ENCODE assay signal across 8 cellular contexts in genomic region chr2:207624170-207625013, GRCh38. TPM values are rescaled to one million over a fixed set of nuclear protein-coding genes. Genes with fewer than 3 reads are reported as not detected.
DNase-seq lines count a peak whose midpoint lies in the region; ATAC-seq, FAIRE-seq and TF ChIP-seq lines count a peak whose summit lies in the region.

No MANE protein-coding gene starts in this region.

- peaks cover 12% of the 10 kb centered on the region; the same call in 1 of the 2 replicates for H4K20me1 ChIP-seq in GM23338 (replicated peaks; ENCODE audit: insufficient read depth)
- H4K20me1 ChIP-seq in Karpas-422 (ENCODE audit: insufficient read depth, low read depth, low read length): no peaks in the 10 kb centered on the region

- H3K79me2 ChIP-seq in GM23338 (replicated peaks; ENCODE audit: insufficient read depth) (peaks cover 17% of the 10 kb centered on the region), Karpas-422 (ENCODE audit: low read length) (peaks cover 49% of the 10 kb centered on the region)

- H3K4me1 Mint-ChIP-seq in GM23338: peaks cover 9% of the 10 kb centered on the region

- H3K4me3 Mint-ChIP-seq in GM23338: peak overlapping the region; percentile 90

- peak overlapping the region; percentile 84 for H3K4me3 ChIP-seq in GM08714 (ENCODE audit: low read length)
- peak overlapping the region; percentile 97 for H3K4me3 ChIP-seq in GM23338
- peak overlapping the region; percentile 80 for H3K4me3 ChIP-seq in Karpas-422 (ENCODE audit: low read length)
- H3K4me3 ChIP-seq in left ventricle myocardium inferior: peak overlapping the region; percentile 100

- H3K4me2 ChIP-seq in GM23338 (peak overlapping the region; percentile 82), Karpas-422 (ENCODE audit: low read depth, low read length, poor library complexity, severe bottlenecking) (peak overlapping the region; percentile 92)

- H3K9me2 ChIP-seq in GM23338 (ENCODE audit: insufficient read depth) (no peaks in the 10 kb centered on the region), Karpas-422 (replicated peaks; ENCODE audit: insufficient read depth, low read length) (no peaks in the 10 kb centered on the region)

- peaks cover 20% of the 10 kb centered on the region for H3K36me3 ChIP-seq in GM23338 (ENCODE audit: insufficient read depth)
- peaks cover 16% of the 10 kb centered on the region for H3K36me3 ChIP-seq in Karpas-422 (ENCODE audit: insufficient read depth, low read length)
- H3K36me3 ChIP-seq in left ventricle myocardium inferior: peaks cover 22% of the 10 kb centered on the region

- intact Hi-C loops in left ventricle myocardium inferior (cut with micrococcal nuclease): no loop called here
- intact Hi-C loops in posterior vena cava (cut with DNase I): loop anchor here in 1 of 2 donors (5.0 kb wide), 1 partner anchor 88 kb away; the partner anchor contains the start of gene CCNYL1

- peak; percentile 38 for ATAC-seq in GM23338

- H3K9ac ChIP-seq in Karpas-422 (ENCODE audit: low read length): peak overlapping the region; percentile 89

- H3K27me3 ChIP-seq in GM23338 (ENCODE audit: insufficient read depth): no peaks in the 10 kb centered on the region
- no peaks in the 10 kb centered on the region for H3K27me3 ChIP-seq in Karpas-422 (ENCODE audit: low read length)
- no peaks in the 10 kb centered on the region for H3K27me3 ChIP-seq in left ventricle myocardium inferior (ENCODE audit: low read depth)

- no peaks in the 10 kb centered on the region for H3K9me3 Mint-ChIP-seq in GM23338

- H3K27ac Mint-ChIP-seq in GM23338: peak overlapping the region; percentile 89

- H3K27me3 Mint-ChIP-seq in GM23338 (ENCODE audit: insufficient read depth, low read depth, poor library complexity): peaks cover 12% of the 10 kb centered on the region

- peaks cover 49% of the 10 kb centered on the region for H3K36me3 Mint-ChIP-seq in GM23338 (ENCODE audit: low read depth)

- no peaks in the 10 kb centered on the region for H3K9me3 ChIP-seq in Karpas-422 (ENCODE audit: low read length)
- no peaks in the 10 kb centered on the region for H3K9me3 ChIP-seq in left ventricle myocardium inferior (replicated peaks)

- no peak for FAIRE-seq in urothelium cell line (lab: Jason Lieb, UNC)

- H3F3A ChIP-seq in GM23338 (replicated peaks; ENCODE audit: low read depth): peaks cover 24% of the 10 kb centered on the region

- TF ChIP-seq CTCF in GM23338 (conservative IDR thresholded peaks at IDR 0.05; ENCODE audit: low read depth in 2 of 2): no peak
- no peak for TF ChIP-seq CTCF in left ventricle myocardium inferior (IDR thresholded peaks at IDR 0.05; ENCODE audit: borderline replicate concordance)

- H3K27ac ChIP-seq in GM23338 (ENCODE audit: low read depth): peak overlapping the region; percentile 96
- H3K27ac ChIP-seq in Karpas-422 (ENCODE audit: low read length): peak overlapping the region; percentile 86
- peak overlapping the region; percentile 97 for H3K27ac ChIP-seq in left ventricle myocardium inferior (replicated peaks)

- H3K4me1 ChIP-seq in GM23338 (ENCODE audit: insufficient read depth) (peaks cover 15% of the 10 kb centered on the region), Karpas-422 (ENCODE audit: low read length) (peaks cover 61% of the 10 kb centered on the region), left ventricle myocardium inferior (peaks cover 57% of the 10 kb centered on the region)

- peak; percentile 82 for DNase-seq in GM23338 (ENCODE audit: low spot score)
- DNase-seq in Karpas-422: peak; percentile 87
- peak; percentile 74 for DNase-seq in SW480 (ENCODE audit: low spot score)
- DNase-seq in amniotic stem cell (lab: John Stamatoyannopoulos, UW): peak; percentile 50
- DNase-seq in left ventricle myocardium inferior: peak; percentile 73
- DNase-seq in posterior vena cava (ENCODE audit: low spot score): peak; percentile 89
- DNase-seq in urothelium cell line (ENCODE audit: low spot score): peak; percentile 51

- H2AFZ ChIP-seq in GM23338: no peak overlapping the region; the same call in 1 of the 2 replicates
- H2AFZ ChIP-seq in Karpas-422 (ENCODE audit: low read length): peak overlapping the region; percentile 19; the same call in 1 of the 2 replicates

TF ChIP-seq in GM23338, 12 proteins besides CTCF, POLR2A, EP300 and RAD21 (continues in another document):
- TF ChIP-seq POLR2AphosphoS5 (IDR thresholded peaks at IDR 0.05; ENCODE audit: low read depth): no peak
- TF ChIP-seq EZH2phosphoT487 (IDR thresholded peaks at IDR 0.05; ENCODE audit: unreplicated experiment): no peak
- no peak for TF ChIP-seq EZH2 (IDR thresholded peaks at IDR 0.05; ENCODE audit: low read depth, unreplicated experiment)
- TF ChIP-seq ETS1 (IDR thresholded peaks at IDR 0.05): no peak
- no peak for TF ChIP-seq JUNB (IDR thresholded peaks at IDR 0.05; ENCODE audit: unreplicated experiment)
- TF ChIP-seq ZNF114 (CRISPR knock-in tag; IDR thresholded peaks at IDR 0.05): no peak
- no peak for TF ChIP-seq CREB1 (CRISPR knock-in tag; IDR thresholded peaks at IDR 0.05; ENCODE audit: low read depth)
- TF ChIP-seq ZNF462 (CRISPR knock-in tag; IDR thresholded peaks at IDR 0.05): no peak

RNA-seq across cellular contexts. Expression of gene METTL21A, which starts 0.8 kb away (rescaled TPM):
- 86.0 and 92.8 TPM in 2 replicates for total RNA-seq in GM23338 (2014; rRNA removed; shearing (Covaris generic))
- polyA plus RNA-seq in GM23338 (2016; fragmentation: Nextera tagmentation; extraction: Ambion mirVana): 106 and 118 TPM in 2 replicates
- total RNA-seq in Karpas-422 (2014; rRNA removed; shearing (Covaris generic); ENCODE audit: low replicate concordance): 67.9 and 76.3 TPM in 2 replicates
- total RNA-seq in left ventricle myocardium inferior (12.5 TPM), posterior vena cava (1 to 10 TPM; 7.4 to 8.2 TPM)

Comparison
In these comparisons a context has a peak if more than half of its experiments do, and no peak if none do; other contexts are left out.
1. Peak in every context shown above with its lines: DNase-seq, ATAC-seq, H3K4me3 ChIP-seq and H3K27ac ChIP-seq.